ENCODE assay signal across 6 cellular contexts in the genomic region with DNA sequence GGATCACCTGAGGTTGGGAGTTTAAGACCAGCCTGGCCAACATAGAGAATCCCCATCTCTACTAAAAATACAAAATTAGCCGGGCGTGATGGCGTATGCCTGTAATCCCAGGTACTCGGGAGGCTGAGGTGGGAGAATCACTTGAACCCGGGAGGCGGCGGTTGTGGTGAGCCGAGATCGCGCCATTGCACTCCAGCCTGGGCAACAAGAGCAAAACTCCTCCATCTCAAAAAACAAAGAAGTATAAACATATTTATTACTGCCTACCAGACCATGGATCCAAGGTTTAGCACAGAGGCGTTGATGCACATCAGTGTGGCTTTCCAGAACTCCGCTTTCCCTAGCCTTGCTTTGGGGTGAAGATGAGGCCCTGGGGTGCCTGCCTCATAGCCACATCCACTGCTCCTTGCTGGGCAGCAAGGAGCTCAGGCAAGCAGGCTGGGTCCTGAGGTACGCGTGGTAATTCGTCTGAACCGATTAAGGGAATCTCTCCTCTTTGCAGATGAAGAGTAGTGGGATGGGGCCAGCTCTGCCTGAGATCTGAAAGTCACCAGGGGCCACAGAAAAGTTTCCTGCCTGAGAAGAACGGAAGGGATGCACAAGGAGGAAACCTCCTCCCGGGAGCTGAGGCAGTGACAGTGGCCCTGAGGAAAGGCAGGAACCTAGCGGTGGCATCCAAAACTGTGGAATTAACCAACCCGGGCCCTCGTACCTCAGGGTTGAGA.
"Had no signal": no experiment of that assay in that cellular context is flagged by ENCODE, and none has a peak within 500 bp of the region (broad histone marks: within the 10 kb centered on the region; RNA-seq: fewer than 3 reads in every experiment).

No MANE protein-coding gene starts in this region.

- DNase-seq: foreskin melanocyte had no signal

- H3K36me3 ChIP-seq: colonic mucosa had no signal

- H3K27ac Mint-ChIP-seq: activated CD4-positive, alpha-beta T cell treated with anti-CD3 and anti-CD28 coated beads for 36 hours; activated T-helper 1 cell treated with anti-CD3 and anti-CD28 coated beads, Interleukin-12 subunit alpha, Interleukin-12 subunit beta, Interleukin-2, Interleukin-4 antibody, amounts not matched to agents 30 ng/mL and 10 ng/mL and 1 ng/mL, durations not matched to agents 14 hours and 24 hours and 36 hours; nephron had no signal

- H3K27me3 ChIP-seq: colonic mucosa had no signal

- H3K4me3 ChIP-seq: colonic mucosa had no signal

- H3K27ac ChIP-seq: colonic mucosa had no signal

- H3K9me3 ChIP-seq: colonic mucosa had no signal

- H3K4me3 Mint-ChIP-seq: activated CD4-positive, alpha-beta T cell treated with anti-CD3 and anti-CD28 coated beads for 36 hours; activated CD8-positive, alpha-beta T cell treated with anti-CD3 and anti-CD28 coated beads, Interleukin-2, amount 10 ng/mL, durations not matched to agents 7 days and 5 days; activated T-helper 1 cell treated with anti-CD3 and anti-CD28 coated beads, Interleukin-12 subunit alpha, Interleukin-12 subunit beta, Interleukin-2, Interleukin-4 antibody, amounts not matched to agents 30 ng/mL and 10 ng/mL and 1 ng/mL, durations not matched to agents 14 hours and 24 hours and 36 hours; nephron had no signal

- H3K9me3 Mint-ChIP-seq: activated T-helper 1 cell treated with anti-CD3 and anti-CD28 coated beads, Interleukin-12 subunit alpha, Interleukin-12 subunit beta, Interleukin-2, Interleukin-4 antibody, amounts not matched to agents 30 ng/mL and 10 ng/mL and 1 ng/mL, durations not matched to agents 14 hours and 24 hours and 36 hours; nephron had no signal

- H3K27me3 Mint-ChIP-seq: activated CD4-positive, alpha-beta T cell treated with anti-CD3 and anti-CD28 coated beads for 36 hours had no signal
